In genomic region chr11:44728085-44728410, GRCh38 we compare ENCODE assay signal across 9 cellular contexts. TPM values are rescaled to one million over a fixed set of nuclear protein-coding genes. Genes with fewer than 3 reads are reported as not detected.
DNase-seq lines count a peak whose midpoint lies in the region; ATAC-seq, FAIRE-seq and TF ChIP-seq lines count a peak whose summit lies in the region.
"Had no signal": no experiment of that assay in that cellular context is flagged by ENCODE, and none has a peak within 500 bp of the region (broad histone marks: within the 10 kb centered on the region; RNA-seq: fewer than 3 reads in every experiment).

No MANE protein-coding gene starts in this region.

- H3K4me3 ChIP-seq in lung (no peak overlapping the region), thyroid gland (replicated peaks in 1 of 3) (peak overlapping the region in 2 of 3 donors; percentile 40 to 85)
- H3K4me3 ChIP-seq: mucosa of descending colon had no signal

- no peak for DNase-seq in activated T-cell treated with anti-CD3 and anti-CD28 coated beads, Interleukin-2, amount 50 U/mL, for 72 hours
- no peak for DNase-seq in activated T-cell treated with anti-CD3 and anti-CD28 coated beads, Interleukin-2, amount 50 U/mL, for 1 hour
- DNase-seq in activated naive CD8-positive, alpha-beta T cell treated with anti-CD3 and anti-CD28 coated beads, Interleukin-2, amount 50 U/mL, for 24 hours, result no peak
- DNase-seq in lung (ENCODE audit: low spot score) (no peak), thyroid gland (no peak), HTR-8/SVneo (ENCODE audit: insufficient read length, low spot score) (no peak), foreskin melanocyte (no peak)
- DNase-seq in stimulated activated CD4-positive, alpha-beta T cell treated with anti-CD3 and anti-CD28 coated beads, Interleukin-1b, Interleukin-23, amount 100 ng/mL, for 48 hours, result no peak

- intact Hi-C loops in thyroid gland (cut with DNase I), result loop anchor here (5.0 to 10.0 kb wide), 2 partner anchors 103 to 169 kb away; no protein-coding TSS in a partner anchor

- peak overlapping the region; percentile 84 to 88 for H3K4me3 Mint-ChIP-seq in activated T-cell treated with anti-CD3 and anti-CD28 coated beads, Interleukin-2, amount 50 U/mL, for 72 hours
- peak overlapping the region; percentile 73 for H3K4me3 Mint-ChIP-seq in activated naive CD8-positive, alpha-beta T cell treated with anti-CD3 and anti-CD28 coated beads, Interleukin-2, amount 50 U/mL, for 24 hours

- peaks cover 17% of the 10 kb centered on the region for H3K27me3 Mint-ChIP-seq in activated T-cell treated with anti-CD3 and anti-CD28 coated beads, Interleukin-2, amount 50 U/mL, for 72 hours (ENCODE audit: low read depth)
- peaks cover 36% of the 10 kb centered on the region for H3K27me3 Mint-ChIP-seq in activated naive CD8-positive, alpha-beta T cell treated with anti-CD3 and anti-CD28 coated beads, Interleukin-2, amount 50 U/mL, for 24 hours

- TF ChIP-seq CTCF in lung (IDR thresholded peaks at IDR 0.05; ENCODE audit: control extremely low read depth, extremely low read depth), result no peak
- no peak for TF ChIP-seq CTCF in thyroid gland (IDR thresholded peaks at IDR 0.05)

- no peak for ATAC-seq in activated T-cell treated with anti-CD3 and anti-CD28 coated beads, Interleukin-2, amount 50 U/mL, for 72 hours (replicated peaks in 1 of 2)
- ATAC-seq in activated naive CD8-positive, alpha-beta T cell treated with anti-CD3 and anti-CD28 coated beads, Interleukin-2, amount 50 U/mL, for 24 hours, result no peak
- ATAC-seq in lung (ENCODE audit: insufficient read depth, low FRiP score), result no peak

- no peaks in the 10 kb centered on the region for H3K9me3 ChIP-seq in lung (ENCODE audit: control insufficient read depth in 2 of 2, insufficient read depth in 1 of 2, low read length in 1 of 2)
- no peaks in the 10 kb centered on the region for H3K9me3 ChIP-seq in thyroid gland
- H3K9me3 ChIP-seq: mucosa of descending colon had no signal

- no peak overlapping the region for H3K27ac Mint-ChIP-seq in activated T-cell treated with anti-CD3 and anti-CD28 coated beads, Interleukin-2, amount 50 U/mL, for 72 hours
- no peak overlapping the region for H3K27ac Mint-ChIP-seq in activated naive CD8-positive, alpha-beta T cell treated with anti-CD3 and anti-CD28 coated beads, Interleukin-2, amount 50 U/mL, for 24 hours

- H3K4me1 Mint-ChIP-seq in activated T-cell treated with anti-CD3 and anti-CD28 coated beads, Interleukin-2, amount 50 U/mL, for 72 hours (ENCODE audit: low read depth), result peaks cover 43% of the 10 kb centered on the region
- peaks cover 37% of the 10 kb centered on the region for H3K4me1 Mint-ChIP-seq in activated naive CD8-positive, alpha-beta T cell treated with anti-CD3 and anti-CD28 coated beads, Interleukin-2, amount 50 U/mL, for 24 hours

- WGBS in lung, 2 donors, result 1 to 2% methylated on average over 14 of the region's 14 CpGs
- 2 to 3% methylated on average over 9 to 14 of the region's 14 CpGs for WGBS in thyroid gland, 2 donors

- H3K9me3 Mint-ChIP-seq in activated T-cell treated with anti-CD3 and anti-CD28 coated beads, Interleukin-2, amount 50 U/mL, for 72 hours, result no peaks in the 10 kb centered on the region
- H3K9me3 Mint-ChIP-seq in activated naive CD8-positive, alpha-beta T cell treated with anti-CD3 and anti-CD28 coated beads, Interleukin-2, amount 50 U/mL, for 24 hours, result no peaks in the 10 kb centered on the region

- H3K27ac ChIP-seq in lung (ENCODE audit: low read depth in 1 of 2, low read length in 1 of 2), result peak overlapping the region; percentile 32 to 58
- H3K27ac ChIP-seq in thyroid gland, result peak overlapping the region in 2 of 3 donors; percentile 65 to 81

- peaks cover 5 to 9% of the 10 kb centered on the region in 2 donors for H3K4me1 ChIP-seq in lung (ENCODE audit: control insufficient read depth in 2 of 2, insufficient read depth in 2 of 2, low read length in 2 of 2)
- peaks cover 16 to 43% of the 10 kb centered on the region in 2 donors for H3K4me1 ChIP-seq in thyroid gland

- H3K27me3 ChIP-seq in lung (ENCODE audit: control insufficient read depth, insufficient read depth), result no peaks in the 10 kb centered on the region
- H3K27me3 ChIP-seq in thyroid gland, result no peaks in the 10 kb centered on the region

- H3K36me3 ChIP-seq in lung (ENCODE audit: control insufficient read depth in 2 of 2, insufficient read depth in 2 of 2, low read length in 2 of 2) (no peaks in the 10 kb centered on the region), thyroid gland (no peaks in the 10 kb centered on the region)

- no peak for TF ChIP-seq POLR2A in thyroid gland (IDR thresholded peaks at IDR 0.05)

- no peak for FAIRE-seq in HTR-8/SVneo (lab: Jason Lieb, UNC)

- peaks cover 0 to 2% of the 10 kb centered on the region in 2 donors for H3K36me3 Mint-ChIP-seq in activated T-cell treated with anti-CD3 and anti-CD28 coated beads, Interleukin-2, amount 50 U/mL, for 72 hours (ENCODE audit: insufficient read depth in 2 of 2)
- H3K36me3 Mint-ChIP-seq in activated naive CD8-positive, alpha-beta T cell treated with anti-CD3 and anti-CD28 coated beads, Interleukin-2, amount 50 U/mL, for 24 hours (ENCODE audit: low read depth), result no peaks in the 10 kb centered on the region

RNA-seq across cellular contexts. Expression of gene TSPAN18, which starts 1.3 kb away (rescaled TPM):
- 1 to 10 TPM; 1.3 to 1.8 TPM for total RNA-seq in activated T-cell treated with anti-CD3 and anti-CD28 coated beads, Interleukin-2, amount 50 U/mL, for 72 hours
- total RNA-seq in lung, result 10 to 100 TPM; 18.3 to 40.7 TPM
- 10 to 100 TPM in 1 of 2 donors, 1 to 10 TPM in 1; 8.3 to 24.4 TPM for polyA plus RNA-seq in lung
- 10 to 100 TPM in 1 of 4 donors, 1 to 10 TPM in 3; 3.6 to 12.4 (median 8.2) TPM for total RNA-seq in thyroid gland
